ENCODE assay signal across 16 cellular contexts in the genomic region with DNA sequence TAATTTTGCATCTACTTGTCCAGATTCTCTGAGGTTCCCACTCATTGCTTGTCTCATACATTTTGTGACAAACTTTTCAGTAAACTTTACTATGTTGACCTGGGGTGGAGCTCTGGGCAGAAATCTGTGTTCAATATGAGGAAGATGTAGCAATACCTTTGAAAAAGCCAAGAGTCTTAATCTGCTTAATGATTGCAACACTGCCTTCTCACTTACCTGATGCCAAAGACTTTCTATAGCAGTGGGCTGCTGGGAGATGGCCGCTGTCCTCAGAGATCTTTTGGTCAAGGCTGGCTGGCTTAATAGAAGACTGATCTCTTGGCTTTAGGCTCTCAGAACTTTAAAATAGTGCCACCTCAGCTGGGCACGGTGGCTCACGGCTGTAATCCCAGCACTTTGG.
"Had no signal": no experiment of that assay in that cellular context is flagged by ENCODE, and none has a peak within 500 bp of the region (broad histone marks: within the 10 kb centered on the region; RNA-seq: fewer than 3 reads in every experiment).

No MANE protein-coding gene starts in this region.

- H3K27me3 Mint-ChIP-seq: stimulated activated memory B cell treated with anti-CD40 and anti-IgM and Interleukin-4, amounts not matched to agents 10 μg/mL and 1 μg/mL and 100 μg/mL, for 72 hours had no signal

- DNase-seq: erythroblast; heart right ventricle; hypothalamus; kidney glomerular epithelial cell; mammary epithelial cell; naive thymus-derived CD4-positive, alpha-beta T cell; nephron progenitor cell; posterior cingulate gyrus; stimulated activated CD4-positive, alpha-beta T cell treated with anti-CD3 and anti-CD28 coated beads, Interleukin-4, amount 100 ng/mL, for 1 hour; tibial artery; upper lobe of left lung; uterus had no signal

- H3K4me3 Mint-ChIP-seq: dendritic cell treated with granulocyte-macrophage colony-stimulating factor and Interleukin-4, amounts not matched to agents 40 ng/mL and 50 ng/mL, for 4 days; naive thymus-derived CD4-positive, alpha-beta T cell; nephron progenitor cell; stimulated activated memory B cell treated with anti-CD40 and anti-IgM and Interleukin-4, amounts not matched to agents 10 μg/mL and 1 μg/mL and 100 μg/mL, for 72 hours; stimulated activated naive CD8-positive, alpha-beta T cell treated with anti-CD3 and anti-CD28 coated beads, Interleukin-15, Interleukin-2, amounts not matched to agents 100 ng/mL and 50 ng/mL, for 24 hours had no signal

- H3K36me3 Mint-ChIP-seq: naive thymus-derived CD4-positive, alpha-beta T cell; stimulated activated memory B cell treated with anti-CD40 and anti-IgM and Interleukin-4, amounts not matched to agents 10 μg/mL and 1 μg/mL and 100 μg/mL, for 72 hours had no signal

- H3K9me3 ChIP-seq: uterus had no signal

- H3K36me3 ChIP-seq: heart right ventricle, right atrium auricular region, tibial artery, upper lobe of left lung, uterus had no signal

- H3K4me3 ChIP-seq: heart right ventricle, right atrium auricular region, tibial artery, upper lobe of left lung, uterus had no signal

- H3K9me3 Mint-ChIP-seq: dendritic cell treated with granulocyte-macrophage colony-stimulating factor and Interleukin-4, amounts not matched to agents 40 ng/mL and 50 ng/mL, for 4 days; stimulated activated memory B cell treated with anti-CD40 and anti-IgM and Interleukin-4, amounts not matched to agents 10 μg/mL and 1 μg/mL and 100 μg/mL, for 72 hours; stimulated activated naive CD8-positive, alpha-beta T cell treated with anti-CD3 and anti-CD28 coated beads, Interleukin-15, Interleukin-2, amounts not matched to agents 100 ng/mL and 50 ng/mL, for 24 hours had no signal

- H3K27me3 ChIP-seq: heart right ventricle, right atrium auricular region, tibial artery, upper lobe of left lung, uterus had no signal

- ATAC-seq: heart right ventricle; naive thymus-derived CD4-positive, alpha-beta T cell; stimulated activated memory B cell treated with anti-CD40 and anti-IgM and Interleukin-4, amounts not matched to agents 10 μg/mL and 1 μg/mL and 100 μg/mL, for 72 hours had no signal

- H3K4me1 Mint-ChIP-seq: naive thymus-derived CD4-positive, alpha-beta T cell; stimulated activated memory B cell treated with anti-CD40 and anti-IgM and Interleukin-4, amounts not matched to agents 10 μg/mL and 1 μg/mL and 100 μg/mL, for 72 hours had no signal

- H3K27ac Mint-ChIP-seq: dendritic cell treated with granulocyte-macrophage colony-stimulating factor and Interleukin-4, amounts not matched to agents 40 ng/mL and 50 ng/mL, for 4 days; naive thymus-derived CD4-positive, alpha-beta T cell; nephron progenitor cell; stimulated activated memory B cell treated with anti-CD40 and anti-IgM and Interleukin-4, amounts not matched to agents 10 μg/mL and 1 μg/mL and 100 μg/mL, for 72 hours; stimulated activated naive CD8-positive, alpha-beta T cell treated with anti-CD3 and anti-CD28 coated beads, Interleukin-15, Interleukin-2, amounts not matched to agents 100 ng/mL and 50 ng/mL, for 24 hours had no signal

- H3K4me1 ChIP-seq: upper lobe of left lung, uterus had no signal

- H3K27ac ChIP-seq: tibial artery, upper lobe of left lung, uterus had no signal
